27 cellular contexts compared by ENCODE assay signal in the genomic region with DNA sequence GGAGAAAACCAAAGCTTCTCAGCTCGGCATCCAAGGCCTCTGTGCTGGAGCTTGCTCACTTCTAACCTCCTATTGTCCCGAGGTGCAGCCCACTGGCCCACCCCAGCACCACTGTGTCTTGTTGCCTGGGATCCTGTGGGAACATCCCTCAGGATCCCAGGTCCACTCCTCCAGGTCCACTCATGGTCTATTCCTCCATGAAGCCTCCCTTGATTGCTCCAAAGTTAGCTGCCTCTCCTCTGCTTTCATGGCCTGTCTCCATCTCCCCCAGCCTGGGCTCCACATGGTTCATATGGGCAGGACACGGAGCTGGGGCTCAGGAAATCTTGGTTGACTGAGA. TPM values are rescaled to one million over a fixed set of nuclear protein-coding genes. Genes with fewer than 3 reads are reported as not detected.
DNase-seq lines count a peak whose midpoint lies in the region; ATAC-seq, FAIRE-seq and TF ChIP-seq lines count a peak whose summit lies in the region.
"Had no signal": no experiment of that assay in that cellular context is flagged by ENCODE, and none has a peak within 500 bp of the region (broad histone marks: within the 10 kb centered on the region; RNA-seq: fewer than 3 reads in every experiment).

No MANE protein-coding gene starts in this region.

- no peak overlapping the region for H3K4me3 Mint-ChIP-seq in activated CD4-positive, alpha-beta T cell treated with anti-CD3 and anti-CD28 coated beads, Interleukin-2, amount 10 ng/mL, durations not matched to agents 24 days and 14 days
- H3K4me3 Mint-ChIP-seq in T-helper 17 cell: no peak overlapping the region
- H3K4me3 Mint-ChIP-seq in astrocyte (ENCODE audit: unreplicated experiment): no peak overlapping the region
- no peak overlapping the region for H3K4me3 Mint-ChIP-seq in MCF 10A (ENCODE audit: unreplicated experiment)

- H3K79me2 ChIP-seq in astrocyte (ENCODE audit: insufficient read depth, low read length): no peaks in the 10 kb centered on the region
- H3K79me2 ChIP-seq: parathyroid adenoma had no signal

- no CpG with 5 or more reads among the region's 3 CpGs for WGBS in neuronal stem cell (ENCODE audit: extremely low coverage in 2 of 2, insufficient read length in 2 of 2, insufficient replicate concordance in 1 of 2), 2 donors

- H3K4me3 ChIP-seq in astrocyte (ENCODE audit: insufficient read depth, low read depth, low read length) (no peak overlapping the region), neuronal stem cell (ENCODE audit: low read length in 2 of 2) (no peak overlapping the region)
- H3K4me3 ChIP-seq: ascending aorta, dorsolateral prefrontal cortex, heart right ventricle, transverse colon had no signal

- H3K23ac ChIP-seq in neuronal stem cell (ENCODE audit: low read depth, low read length, poor library complexity): no peak overlapping the region

- peaks cover 33% of the 10 kb centered on the region for H3K4me1 Mint-ChIP-seq in activated CD4-positive, alpha-beta T cell treated with anti-CD3 and anti-CD28 coated beads, Interleukin-2, amount 10 ng/mL, durations not matched to agents 24 days and 14 days
- H3K4me1 Mint-ChIP-seq in T-helper 17 cell: peaks cover 33% of the 10 kb centered on the region
- H3K4me1 Mint-ChIP-seq in astrocyte (ENCODE audit: low read depth, unreplicated experiment): peaks cover 16% of the 10 kb centered on the region
- H3K4me1 Mint-ChIP-seq in MCF 10A (ENCODE audit: insufficient read depth, unreplicated experiment): no peaks in the 10 kb centered on the region

- H2BK12ac ChIP-seq in neuronal stem cell (ENCODE audit: low read length): no peak overlapping the region

- no peaks in the 10 kb centered on the region for H3K27me3 ChIP-seq in astrocyte (ENCODE audit: insufficient read depth, low read length)
- peaks cover 0 to 5% (median 0%) of the 10 kb centered on the region in 3 experiments for H3K27me3 ChIP-seq in neuronal stem cell (ENCODE audit: control insufficient read depth in 3 of 3, insufficient read depth in 3 of 3, low read depth in 1 of 3, low read length in 3 of 3)
- H3K27me3 ChIP-seq: ascending aorta, BE2C, dorsolateral prefrontal cortex, heart right ventricle, transverse colon had no signal

- CTCF ChIA-PET in MCF 10A (lab: Yijun Ruan, JAX): interaction anchor here (0.8 kb wide), 1 partner anchor 124 kb away, joined by 3 read pairs; no protein-coding TSS in a partner anchor

- no peak for TF ChIP-seq CTCF in astrocyte (IDR thresholded peaks at IDR 0.05; ENCODE audit: insufficient read depth, low read depth, low read length)
- TF ChIP-seq CTCF in MCF 10A (IDR thresholded peaks at IDR 0.05; ENCODE audit: unreplicated experiment): no peak

- H3K27ac Mint-ChIP-seq in activated CD4-positive, alpha-beta T cell treated with anti-CD3 and anti-CD28 coated beads, Interleukin-2, amount 10 ng/mL, durations not matched to agents 24 days and 14 days: peak overlapping the region; percentile 65
- peak overlapping the region; percentile 84 for H3K27ac Mint-ChIP-seq in T-helper 17 cell
- peak overlapping the region; percentile 66 for H3K27ac Mint-ChIP-seq in astrocyte (ENCODE audit: unreplicated experiment)
- H3K27ac Mint-ChIP-seq in MCF 10A (ENCODE audit: low read depth, unreplicated experiment): no peak overlapping the region

- H2BK5ac ChIP-seq in neuronal stem cell (ENCODE audit: low read length): no peak overlapping the region

- intact Hi-C loops in activated CD4-positive, alpha-beta T cell treated with anti-CD3 and anti-CD28 coated beads, Interleukin-2, amount 10 ng/mL, durations not matched to agents 24 days and 14 days (cut with micrococcal nuclease): no loop called here
- intact Hi-C loops in MCF 10A (cut with micrococcal nuclease): no loop called here

- H3K4me2 ChIP-seq in astrocyte (ENCODE audit: low read length) (no peak overlapping the region), neuronal stem cell (ENCODE audit: insufficient read depth, low read length, poor library complexity, severe bottlenecking) (no peak overlapping the region)

- H4K91ac ChIP-seq in neuronal stem cell (ENCODE audit: low read depth, low read length, poor library complexity): no peak overlapping the region

- peak overlapping the region; percentile 6 for H2BK15ac ChIP-seq in neuronal stem cell (ENCODE audit: low read length)

- no peaks in the 10 kb centered on the region for H3K27me3 Mint-ChIP-seq in activated CD4-positive, alpha-beta T cell treated with anti-CD3 and anti-CD28 coated beads, Interleukin-2, amount 10 ng/mL, durations not matched to agents 24 days and 14 days
- no peaks in the 10 kb centered on the region for H3K27me3 Mint-ChIP-seq in T-helper 17 cell
- H3K27me3 Mint-ChIP-seq in astrocyte (ENCODE audit: low read depth, unreplicated experiment): peaks cover 12% of the 10 kb centered on the region
- no peaks in the 10 kb centered on the region for H3K27me3 Mint-ChIP-seq in MCF 10A (ENCODE audit: insufficient read depth, unreplicated experiment)
- H3K27me3 Mint-ChIP-seq: naive B cell had no signal

- H3K27ac ChIP-seq in astrocyte (ENCODE audit: low read depth, low read length): no peak overlapping the region
- no peak overlapping the region for H3K27ac ChIP-seq in neuronal stem cell (replicated peaks; ENCODE audit: low read length)
- H3K27ac ChIP-seq: ascending aorta, dorsolateral prefrontal cortex, epithelial cell of prostate, heart right ventricle, parathyroid adenoma, transverse colon, VCaP had no signal

- no peaks in the 10 kb centered on the region for H3K9me3 ChIP-seq in T-helper 17 cell (ENCODE audit: control insufficient read depth, low read length, poor library complexity, severe bottlenecking)
- H3K9me3 ChIP-seq in astrocyte (ENCODE audit: insufficient read depth, low read depth, low read length): no peaks in the 10 kb centered on the region
- H3K9me3 ChIP-seq in neuronal stem cell (replicated peaks in 1 of 2; ENCODE audit: control insufficient read depth in 2 of 2, insufficient read depth in 1 of 2, low read depth in 1 of 2, low read length in 2 of 2): no peaks in the 10 kb centered on the region
- H3K9me3 ChIP-seq: ascending aorta, BE2C, heart right ventricle, transverse colon had no signal

- H2AK5ac ChIP-seq in neuronal stem cell (ENCODE audit: low read depth, low read length): peak overlapping the region; percentile 68

- H3K18ac ChIP-seq in neuronal stem cell (ENCODE audit: low read length): peak overlapping the region; percentile 16

- ATAC-seq in T-helper 17 cell: no peak
- no peak for ATAC-seq in HG02588 (IDR thresholded peaks at IDR 0.05; ENCODE audit: unreplicated experiment)
- ATAC-seq: left lobe of liver, sciatic nerve had no signal

- FAIRE-seq in astrocyte (lab: Jason Lieb, UNC): no peak
- FAIRE-seq: A204.1, GM19239 had no signal

- peaks cover 57% of the 10 kb centered on the region for H3K36me3 Mint-ChIP-seq in activated CD4-positive, alpha-beta T cell treated with anti-CD3 and anti-CD28 coated beads, Interleukin-2, amount 10 ng/mL, durations not matched to agents 24 days and 14 days (ENCODE audit: low read depth)
- H3K36me3 Mint-ChIP-seq in T-helper 17 cell (ENCODE audit: low read depth) (peaks cover 9% of the 10 kb centered on the region), astrocyte (ENCODE audit: low read depth, unreplicated experiment) (peaks cover 6% of the 10 kb centered on the region), MCF 10A (ENCODE audit: insufficient read depth, unreplicated experiment) (no peaks in the 10 kb centered on the region)
- H3K36me3 Mint-ChIP-seq: naive B cell had no signal

- H2AFZ ChIP-seq in astrocyte (ENCODE audit: low read depth, low read length) (no peak overlapping the region), neuronal stem cell (ENCODE audit: low read length) (no peak overlapping the region)
- H2AFZ ChIP-seq: parathyroid adenoma had no signal

- DNase-seq in activated CD4-positive, alpha-beta T cell treated with anti-CD3 and anti-CD28 coated beads, Interleukin-2, amount 10 ng/mL, durations not matched to agents 24 days and 14 days: no peak
- DNase-seq in activated CD4-positive, alpha-beta T cell treated with anti-CD3 and anti-CD28 coated beads, Interleukin-2, amount 50 U/mL, for 4 hours: no peak
- DNase-seq in T-helper 17 cell (no peak), astrocyte (ENCODE audit: low read depth) (no peak), neuronal stem cell (ENCODE audit: low spot score) (no peak), NCI-H526 (lab: John Stamatoyannopoulos, UW) (no peak), MCF 10A (ENCODE audit: unreplicated experiment) (no peak)
- DNase-seq: activated effector memory CD4-positive, alpha-beta T cell treated with Interleukin-2 at 50 U/mL for 16 hours; BE2C; central memory CD4-positive, alpha-beta T cell; dorsolateral prefrontal cortex; heart right ventricle; naive B cell; NCI-H1105 treated with DMSO at 0.1 percent for 48 hours; NK-92 treated with Interleukin-12 subunit alpha and Interleukin-12 subunit beta, amount 100 ng/mL, for 24 hours; SIG-M5; transverse colon had no signal

- H3K4me1 ChIP-seq in astrocyte (ENCODE audit: insufficient read depth, low read length): no peaks in the 10 kb centered on the region
- H3K4me1 ChIP-seq in neuronal stem cell (ENCODE audit: control insufficient read depth in 2 of 2, insufficient read depth in 1 of 2, low read depth in 1 of 2, low read length in 2 of 2): peaks cover 0 to 6% of the 10 kb centered on the region in 2 donors
- H3K4me1 ChIP-seq: ascending aorta, BE2C, parathyroid adenoma, transverse colon had no signal

- no peak overlapping the region for H3K4ac ChIP-seq in neuronal stem cell (ENCODE audit: low read length)

- H3K9me3 Mint-ChIP-seq in activated CD4-positive, alpha-beta T cell treated with anti-CD3 and anti-CD28 coated beads, Interleukin-2, amount 10 ng/mL, durations not matched to agents 24 days and 14 days: no peaks in the 10 kb centered on the region
- H3K9me3 Mint-ChIP-seq in astrocyte (ENCODE audit: unreplicated experiment) (no peaks in the 10 kb centered on the region), MCF 10A (ENCODE audit: unreplicated experiment) (no peaks in the 10 kb centered on the region)
- H3K9me3 Mint-ChIP-seq: naive B cell had no signal

- H2BK120ac ChIP-seq in neuronal stem cell (ENCODE audit: low read depth, low read length): no peak overlapping the region

- no TSS peak for BruUV-seq in MCF 10A (replicated peaks; lab: Mats Ljungman, UMichigan)

- H3K9ac ChIP-seq in astrocyte (ENCODE audit: low read length) (no peak overlapping the region), neuronal stem cell (ENCODE audit: low read depth, low read length, poor library complexity) (no peak overlapping the region)
- H3K9ac ChIP-seq: parathyroid adenoma had no signal

- H3K36me3 ChIP-seq in astrocyte (ENCODE audit: insufficient read depth, low read length): no peaks in the 10 kb centered on the region
- H3K36me3 ChIP-seq in neuronal stem cell (replicated peaks in 1 of 2; ENCODE audit: control insufficient read depth in 2 of 2, insufficient read depth in 2 of 2, low read length in 2 of 2): no peaks in the 10 kb centered on the region
- H3K36me3 ChIP-seq: ascending aorta, BE2C, transverse colon had no signal

- H3K14ac ChIP-seq in neuronal stem cell (ENCODE audit: low read length): no peak overlapping the region

- H4K8ac ChIP-seq in neuronal stem cell (ENCODE audit: low read depth, low read length): no peak overlapping the region

- H4K20me1 ChIP-seq in astrocyte (ENCODE audit: insufficient read depth, low read length): no peaks in the 10 kb centered on the region

- POLR2A ChIA-PET in MCF 10A (lab: Yijun Ruan, JAX): no interaction called here

- H3K79me1 ChIP-seq in neuronal stem cell (ENCODE audit: low read depth, low read length): peaks cover 3% of the 10 kb centered on the region

RNA-seq across cellular contexts. Expression of gene SLA2, which starts 13.9 kb away (rescaled TPM):
- 59.0 and 59.6 TPM in 2 replicates for total RNA-seq in activated CD4-positive, alpha-beta T cell treated with anti-CD3 and anti-CD28 coated beads, Interleukin-2, amount 10 ng/mL, durations not matched to agents 24 days and 14 days
- total RNA-seq in T-helper 17 cell (10 to 100 TPM; 31.4 to 46.8 TPM), astrocyte (0.14 TPM in 1 of 2 replicates, not detected in the other), MCF 10A (2022) (not detected in 2 replicates)
- polyA plus RNA-seq in neuronal stem cell (2013, experiment 1 of 2): 0.10 TPM
- polyA plus RNA-seq in neuronal stem cell (2013, experiment 2 of 2): 0.08 TPM
- total RNA-seq: ascending aorta, IMR-90 had no signal

RNA-seq across cellular contexts. Expression of gene RAB5IF, which starts 26.5 kb away (rescaled TPM):
- 114 and 122 TPM in 2 replicates for total RNA-seq in activated CD4-positive, alpha-beta T cell treated with anti-CD3 and anti-CD28 coated beads, Interleukin-2, amount 10 ng/mL, durations not matched to agents 24 days and 14 days
- 10 to 100 TPM; 66.3 to 71.0 TPM for total RNA-seq in T-helper 17 cell
- total RNA-seq in astrocyte: 105 and 117 TPM in 2 replicates
- 78.3 TPM for polyA plus RNA-seq in neuronal stem cell (2013, experiment 1 of 2)
- 76.5 TPM for polyA plus RNA-seq in neuronal stem cell (2013, experiment 2 of 2)
- 112 and 125 TPM in 2 replicates for total RNA-seq in MCF 10A (2022)

RNA-seq across cellular contexts. Expression of gene TGIF2, which starts 58.7 kb away (rescaled TPM):
- total RNA-seq in activated CD4-positive, alpha-beta T cell treated with anti-CD3 and anti-CD28 coated beads, Interleukin-2, amount 10 ng/mL, durations not matched to agents 24 days and 14 days: 55.2 and 55.7 TPM in 2 replicates
- total RNA-seq in T-helper 17 cell (10 to 100 TPM; 32.8 to 38.5 TPM), astrocyte (24.4 and 27.8 TPM in 2 replicates), MCF 10A (2022) (5.9 and 9.7 TPM in 2 replicates)
- polyA plus RNA-seq in neuronal stem cell (2013, experiment 1 of 2): 116 TPM
- polyA plus RNA-seq in neuronal stem cell (2013, experiment 2 of 2): 126 TPM

Comparison
In these comparisons a context has a peak if more than half of its experiments do, and no peak if none do; other contexts are left out.
1. RNA of gene SLA2, which starts 13.9 kb away (total RNA-seq): 59.0 to 59.6 TPM in activated CD4-positive, alpha-beta T cell treated with anti-CD3 and anti-CD28 coated beads, Interleukin-2, amount 10 ng/mL, durations not matched to agents 24 days and 14 days and 31.4 to 46.8 TPM in T-helper 17 cell; 0.14 TPM in astrocyte and not detected in MCF 10A; every median in the first group is over 10 times any median in the second.